In genomic region chr4:146159384-146160058, GRCh38 we compare ENCODE assay signal across 12 cellular contexts. TPM values are rescaled to one million over a fixed set of nuclear protein-coding genes. Genes with fewer than 3 reads are reported as not detected.
DNase-seq lines count a peak whose midpoint lies in the region; ATAC-seq and TF ChIP-seq lines count a peak whose summit lies in the region.
"Had no signal": no experiment of that assay in that cellular context is flagged by ENCODE, and none has a peak within 500 bp of the region (broad histone marks: within the 10 kb centered on the region; RNA-seq: fewer than 3 reads in every experiment).

No MANE protein-coding gene starts in this region.

- peak overlapping the region; percentile 33; the same call in 1 of the 2 replicates for H2AFZ ChIP-seq in OCI-LY3 (ENCODE audit: low read depth, low read length)

- WGBS in sigmoid colon, 2 donors = 71 to 82% methylated on average over 4 of the region's 4 CpGs

- intact Hi-C loops in sigmoid colon (cut with DNase I) = no loop called here
- intact Hi-C loops in mucosa of descending colon (cut with DNase I, micrococcal nuclease) = no loop called here

- H3K4me1 ChIP-seq in OCI-LY3 (ENCODE audit: low read length) (peaks cover 30% of the 10 kb centered on the region), sigmoid colon (no peaks in the 10 kb centered on the region), mucosa of descending colon (ENCODE audit: low read depth) (no peaks in the 10 kb centered on the region)

- peak; percentile 47 for ATAC-seq in GM18499 (IDR thresholded peaks at IDR 0.05; ENCODE audit: insufficient read depth, unreplicated experiment)
- peak; percentile 65 for ATAC-seq in GM19452 (IDR thresholded peaks at IDR 0.05; ENCODE audit: unreplicated experiment)
- ATAC-seq in HG02938 (IDR thresholded peaks at IDR 0.05; ENCODE audit: unreplicated experiment) = peak; percentile 82
- no peak for ATAC-seq in mucosa of descending colon
- ATAC-seq: natural killer cell had no signal

- 0 out of 2 replicates have a peak overlapping the region, but pooled peaks have one; percentile 2 for H3K9ac ChIP-seq in OCI-LY3 (ENCODE audit: low read length)

- H3K4me3 ChIP-seq in OCI-LY3 (ENCODE audit: low read length) (0 out of 2 replicates have a peak overlapping the region, but pooled peaks have one; percentile 1), sigmoid colon (no peak overlapping the region), mucosa of descending colon (no peak overlapping the region)

- TF ChIP-seq EP300 in sigmoid colon (IDR thresholded peaks at IDR 0.05) = no peak

- H3K27me3 ChIP-seq in OCI-LY3 (ENCODE audit: low read depth, low read length) (no peaks in the 10 kb centered on the region), sigmoid colon (no peaks in the 10 kb centered on the region)

- peaks cover 12% of the 10 kb centered on the region for H3K9me3 ChIP-seq in OCI-LY3 (ENCODE audit: insufficient read depth, low read length)
- H3K9me3 ChIP-seq in sigmoid colon = peaks cover 0 to 4% (median 1%) of the 10 kb centered on the region in 4 donors
- peaks cover 10% of the 10 kb centered on the region for H3K9me3 ChIP-seq in mucosa of descending colon

- peaks cover 9% of the 10 kb centered on the region for H3K36me3 ChIP-seq in OCI-LY3 (replicated peaks; ENCODE audit: low read depth, low read length)
- no peaks in the 10 kb centered on the region for H3K36me3 ChIP-seq in sigmoid colon
- no peaks in the 10 kb centered on the region for H3K36me3 ChIP-seq in mucosa of descending colon (ENCODE audit: low read depth)

- TF ChIP-seq CTCF in OCI-LY3 (IDR thresholded peaks at IDR 0.05; ENCODE audit: low read depth, low read length) = no peak
- no peak for TF ChIP-seq CTCF in sigmoid colon (IDR thresholded peaks at IDR 0.05)
- TF ChIP-seq CTCF in mucosa of descending colon (IDR thresholded peaks at IDR 0.05) = no peak

- peak overlapping the region; percentile 47 for H3K4me2 ChIP-seq in OCI-LY3 (ENCODE audit: low read length)

- no peaks in the 10 kb centered on the region for H3K79me2 ChIP-seq in OCI-LY3 (ENCODE audit: low read length)

- H3K27ac ChIP-seq in OCI-LY3 (ENCODE audit: low read length) (no peak overlapping the region), sigmoid colon (no peak overlapping the region)

- H4K20me1 ChIP-seq in OCI-LY3 (ENCODE audit: insufficient read depth, low read length) = no peaks in the 10 kb centered on the region

- DNase-seq in sigmoid colon (no peak), mucosa of descending colon (no peak), activated gamma-delta T cell (lab: John Stamatoyannopoulos, UW) (no peak), DMS79 (lab: John Stamatoyannopoulos, UW) (no peak)
- DNase-seq: activated naive CD4-positive, alpha-beta T cell; COR-L47; natural killer cell had no signal

- no peak for TF ChIP-seq POLR2A in sigmoid colon (IDR thresholded peaks at IDR 0.05)

RNA-seq across cellular contexts. Expression of gene LSM6, which starts 16.0 kb away (rescaled TPM):
- total RNA-seq in sigmoid colon (10 to 100 TPM; 16.9 to 51.5 (median 32.4) TPM), mucosa of descending colon (10 to 100 TPM; 18.9 to 27.1 (median 22.2) TPM)
- 10 to 100 TPM; 71.9 to 78.9 (median 76.9) TPM for polyA plus RNA-seq in sigmoid colon

RNA-seq across cellular contexts. Expression of gene REELD1, which starts 54.8 kb away (rescaled TPM):
- total RNA-seq in sigmoid colon (under 1 TPM in 1 of 4 donors, not detected in 3; 0.36 TPM), mucosa of descending colon (under 1 TPM in 2 of 3 donors, not detected in 1; 0.29 to 0.31 TPM)
- under 1 TPM in 1 of 3 donors, not detected in 2; 0.13 TPM for polyA plus RNA-seq in sigmoid colon
- total RNA-seq: H1 had no signal
